ENCODE assay signal across 1 cellular context in genomic region chr4:122152699-122153328, GRCh38.
A peak's percentile ranks its signal among the peaks of the same experiment; 100 is the strongest.
TF ChIP-seq lines count a peak whose summit lies in the region.

No MANE protein-coding gene starts in this region.

TF ChIP-seq in HepG2, 621 proteins besides CTCF, POLR2A, EP300 and RAD21 (continued from another document and continues in another):
- TF ChIP-seq ZNF687 (CRISPR knock-in tag; IDR thresholded peaks at IDR 0.05) (peak; percentile 29; the same call in 1 of the 2 replicates), ZFYVE20 (CRISPR knock-in tag; IDR thresholded peaks at IDR 0.05; ENCODE audit: borderline replicate concordance, low read depth) (no peak), ZNF556 (CRISPR knock-in tag; IDR thresholded peaks at IDR 0.05; ENCODE audit: borderline replicate concordance) (0 out of 2 replicates have a peak, but pooled peaks have one; percentile 19), ZNF773 (CRISPR knock-in tag; IDR thresholded peaks at IDR 0.05; ENCODE audit: borderline replicate concordance) (no peak; the same call in 1 of the 2 replicates), PITX1 (CRISPR knock-in tag; IDR thresholded peaks at IDR 0.05) (no peak), PRPF4 (IDR thresholded peaks at IDR 0.05; ENCODE audit: low read depth, low read length, poor library complexity, severe bottlenecking) (no peak), HNF4G (IDR thresholded peaks at IDR 0.05; ENCODE audit: borderline replicate concordance, low read depth, low read length) (no peak), HNF4G (CRISPR knock-in tag; IDR thresholded peaks at IDR 0.05; ENCODE audit: borderline replicate concordance, low read depth) (0 out of 2 replicates have a peak, but pooled peaks have one; percentile 8), MED8 (CRISPR knock-in tag; IDR thresholded peaks at IDR 0.05; ENCODE audit: insufficient replicate concordance) (no peak), ZNF644 (CRISPR knock-in tag; IDR thresholded peaks at IDR 0.05; ENCODE audit: low read depth) (0 out of 2 replicates have a peak, but pooled peaks have one; percentile 27), ZNF230 (CRISPR knock-in tag; IDR thresholded peaks at IDR 0.05) (no peak), ZNF598 (CRISPR knock-in tag; IDR thresholded peaks at IDR 0.05; ENCODE audit: borderline replicate concordance) (no peak), SSRP1 (CRISPR knock-in tag; IDR thresholded peaks at IDR 0.05) (no peak), ZNF740 (CRISPR knock-in tag; IDR thresholded peaks at IDR 0.05) (no peak), GABPA (IDR thresholded peaks at IDR 0.05; ENCODE audit: low read depth, low read length) (no peak), GABPA (CRISPR knock-in tag; IDR thresholded peaks at IDR 0.05; ENCODE audit: low read depth) (peak; percentile 33; the same call in 1 of the 2 replicates), KLF11 (CRISPR knock-in tag; IDR thresholded peaks at IDR 0.05) (no peak), SP1 (IDR thresholded peaks at IDR 0.05) (no peak), SP1 (CRISPR knock-in tag; IDR thresholded peaks at IDR 0.05) (no peak), ZNF816 (CRISPR knock-in tag; IDR thresholded peaks at IDR 0.05; ENCODE audit: borderline replicate concordance) (peak; percentile 39; the same call in 1 of the 2 replicates), ZNF615 (CRISPR knock-in tag; IDR thresholded peaks at IDR 0.05; ENCODE audit: borderline replicate concordance) (no peak), ZNF543 (CRISPR knock-in tag; IDR thresholded peaks at IDR 0.05) (no peak), MAFG (CRISPR knock-in tag; IDR thresholded peaks at IDR 0.05) (no peak), MZF1 (CRISPR knock-in tag; IDR thresholded peaks at IDR 0.05; ENCODE audit: borderline replicate concordance) (0 out of 2 replicates have a peak, but pooled peaks have one; percentile 53), ZNF800 (CRISPR knock-in tag; IDR thresholded peaks at IDR 0.05) (no peak), SIN3A (IDR thresholded peaks at IDR 0.05; ENCODE audit: borderline replicate concordance, low read depth, low read length) (0 out of 2 replicates have a peak, but pooled peaks have one; percentile 14), KMT2A (CRISPR knock-in tag; IDR thresholded peaks at IDR 0.05) (0 out of 2 replicates have a peak, but pooled peaks have one; percentile 21), ZBTB44 (CRISPR knock-in tag; IDR thresholded peaks at IDR 0.05) (no peak), MAX (IDR thresholded peaks at IDR 0.05) (no peak), ZFP41 (CRISPR knock-in tag; IDR thresholded peaks at IDR 0.05; ENCODE audit: borderline replicate concordance) (peak; percentile 14; the same call in 1 of the 2 replicates), ZNF776 (CRISPR knock-in tag; IDR thresholded peaks at IDR 0.05) (0 out of 2 replicates have a peak, but pooled peaks have one; percentile 8), UBTF (CRISPR knock-in tag; IDR thresholded peaks at IDR 0.05) (peak; percentile 70; the same call in 1 of the 2 replicates), ZNF333 (CRISPR knock-in tag; IDR thresholded peaks at IDR 0.05; ENCODE audit: borderline replicate concordance) (0 out of 2 replicates have a peak, but pooled peaks have one; percentile 7), KLF12 (CRISPR knock-in tag; IDR thresholded peaks at IDR 0.05; ENCODE audit: borderline replicate concordance) (no peak), HMGXB4 (CRISPR knock-in tag; IDR thresholded peaks at IDR 0.05; ENCODE audit: borderline replicate concordance in 1 of 2, low read depth in 1 of 2) (peak in 1 of 2 experiments; percentile 46; a peak in 2 of 4 replicates), ZNF501 (CRISPR knock-in tag; IDR thresholded peaks at IDR 0.05) (peak; percentile 12; the same call in 1 of the 2 replicates), KAT8 (CRISPR knock-in tag; IDR thresholded peaks at IDR 0.05) (no peak; the same call in 1 of the 2 replicates), HCFC1 (IDR thresholded peaks at IDR 0.05; ENCODE audit: low read depth, low read length) (no peak), RBAK (CRISPR knock-in tag; IDR thresholded peaks at IDR 0.05) (no peak), TAF1 (CRISPR knock-in tag; IDR thresholded peaks at IDR 0.05) (no peak), ZBTB33 (CRISPR knock-in tag; IDR thresholded peaks at IDR 0.05) (no peak), GPN1 (CRISPR knock-in tag; IDR thresholded peaks at IDR 0.05; ENCODE audit: borderline replicate concordance) (no peak), MED13 (CRISPR knock-in tag; IDR thresholded peaks at IDR 0.05) (no peak), ZNF362 (CRISPR knock-in tag; IDR thresholded peaks at IDR 0.05; ENCODE audit: borderline replicate concordance) (peak; percentile 52; the same call in 1 of the 2 replicates), BRD4 (CRISPR knock-in tag; IDR thresholded peaks at IDR 0.05) (no peak), MTERF4 (CRISPR knock-in tag; IDR thresholded peaks at IDR 0.05) (no peak), MTF2 (CRISPR knock-in tag; IDR thresholded peaks at IDR 0.05; ENCODE audit: borderline replicate concordance) (no peak), ZNF558 (CRISPR knock-in tag; IDR thresholded peaks at IDR 0.05; ENCODE audit: borderline replicate concordance) (0 out of 2 replicates have a peak, but pooled peaks have one; percentile 32)
